Comparison of ENCODE assay signal across 20 cellular contexts in the genomic region with DNA sequence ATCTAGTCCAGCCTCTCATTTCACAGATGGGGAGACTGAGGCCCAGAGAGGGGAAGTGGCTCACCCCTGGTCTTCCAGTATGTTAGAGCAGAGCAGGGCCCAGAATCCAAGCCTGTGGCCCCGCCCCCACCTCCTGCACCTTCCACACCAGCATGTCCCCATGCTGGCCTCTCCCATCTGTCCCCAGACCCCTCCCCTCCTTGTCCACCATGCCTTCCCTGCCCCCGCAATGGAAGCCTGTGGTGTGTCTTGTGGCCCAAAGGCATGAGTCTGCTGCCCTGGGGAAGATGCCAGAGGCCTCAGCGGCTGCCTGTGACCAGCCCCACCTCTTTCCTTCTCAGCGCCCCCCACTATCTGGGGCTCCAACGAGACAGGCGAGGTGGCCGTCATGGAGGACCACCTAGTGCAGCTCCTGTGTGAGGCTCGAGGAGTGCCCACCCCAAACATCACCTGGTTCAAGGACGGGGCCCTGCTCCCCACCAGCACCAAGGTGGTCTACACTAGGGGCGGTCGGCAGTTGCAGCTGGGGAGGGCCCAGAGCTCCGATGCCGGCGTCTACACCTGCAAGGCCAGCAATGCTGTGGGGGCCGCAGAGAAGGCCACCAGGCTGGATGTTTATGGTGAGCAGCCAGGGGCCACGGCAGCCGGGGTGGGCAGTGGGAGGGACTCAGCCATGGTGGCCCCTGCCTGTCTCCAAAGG.
"Had no signal": no experiment of that assay in that cellular context is flagged by ENCODE, and none has a peak within 500 bp of the region (broad histone marks: within the 10 kb centered on the region; RNA-seq: fewer than 3 reads in every experiment).

No MANE protein-coding gene starts in this region.

- ATAC-seq: activated naive CD4-positive, alpha-beta T cell treated with anti-CD3 and anti-CD28 coated beads, Interleukin-2, amount 50 U/mL, for 72 hours; activated T-cell treated with anti-CD3 and anti-CD28 coated beads, Interleukin-2, amount 50 U/mL, for 72 hours; gastrocnemius medialis; left lobe of liver; naive thymus-derived CD8-positive, alpha-beta T cell; stimulated activated naive CD8-positive, alpha-beta T cell treated with anti-CD3 and anti-CD28 coated beads, Interleukin-15, Interleukin-2, amounts not matched to agents 100 U/mL and 50 U/mL, for 24 hours; T-helper 17 cell had no signal

- H3K27ac Mint-ChIP-seq: activated CD4-positive, alpha-beta T cell treated with anti-CD3 and anti-CD28 coated beads, Interleukin-2, amount 10 ng/mL, durations not matched to agents 7 days and 5 days; activated naive CD4-positive, alpha-beta T cell treated with anti-CD3 and anti-CD28 coated beads, Interleukin-2, amount 50 U/mL, for 72 hours; activated T-cell treated with anti-CD3 and anti-CD28 coated beads, Interleukin-2, amount 50 U/mL, for 72 hours; naive thymus-derived CD8-positive, alpha-beta T cell; T-helper 17 cell had no signal

- H3K27me3 Mint-ChIP-seq: activated CD4-positive, alpha-beta T cell treated with anti-CD3 and anti-CD28 coated beads, Interleukin-2, amount 10 ng/mL, durations not matched to agents 7 days and 5 days; T-helper 17 cell; type B pancreatic cell had no signal

- H3K4me1 Mint-ChIP-seq: activated CD4-positive, alpha-beta T cell treated with anti-CD3 and anti-CD28 coated beads, Interleukin-2, amount 10 ng/mL, durations not matched to agents 7 days and 5 days had no signal

- H3K4me3 ChIP-seq: gastrocnemius medialis, sigmoid colon had no signal

- H3K9ac ChIP-seq: parathyroid adenoma had no signal

- H2AFZ ChIP-seq: parathyroid adenoma had no signal

- H3K36me3 ChIP-seq: gastrocnemius medialis, neutrophil had no signal

- H3K9me3 Mint-ChIP-seq: activated CD4-positive, alpha-beta T cell treated with anti-CD3 and anti-CD28 coated beads, Interleukin-2, amount 10 ng/mL, durations not matched to agents 7 days and 5 days; activated naive CD4-positive, alpha-beta T cell treated with anti-CD3 and anti-CD28 coated beads, Interleukin-2, amount 50 U/mL, for 72 hours; activated T-cell treated with anti-CD3 and anti-CD28 coated beads, Interleukin-2, amount 50 U/mL, for 72 hours; naive thymus-derived CD8-positive, alpha-beta T cell; type B pancreatic cell had no signal

- H3K4me1 ChIP-seq: gastrocnemius medialis, parathyroid adenoma had no signal

- H3K79me2 ChIP-seq: parathyroid adenoma had no signal

- DNase-seq: activated CD4-positive, alpha-beta T cell treated with anti-CD3 and anti-CD28 coated beads, Interleukin-2, amount 10 ng/mL, durations not matched to agents 7 days and 5 days; activated CD8-positive, alpha-beta memory T cell treated with anti-CD3 and anti-CD28 coated beads, Interleukin-2, amount 50 U/mL, for 48 hours; activated gamma-delta T cell; activated T-cell treated with anti-CD3 and anti-CD28 coated beads, Interleukin-2, amount 50 U/mL, for 72 hours; central memory CD4-positive, alpha-beta T cell; cortex of kidney; effector CD4-positive, alpha-beta T cell; gastrocnemius medialis; naive thymus-derived CD8-positive, alpha-beta T cell; sigmoid colon; stimulated activated CD4-positive, alpha-beta T cell treated with anti-CD3 and anti-CD28 coated beads, Interleukin-4, amount 100 ng/mL, for 1 hour; stimulated activated naive CD8-positive, alpha-beta T cell treated with anti-CD3 and anti-CD28 coated beads, Interleukin-15, Interleukin-2, amounts not matched to agents 100 U/mL and 50 U/mL, for 24 hours; T-helper 17 cell had no signal

- FAIRE-seq: endothelial cell of umbilical vein, islet of Langerhans had no signal

- H3K36me3 Mint-ChIP-seq: activated naive CD4-positive, alpha-beta T cell treated with anti-CD3 and anti-CD28 coated beads, Interleukin-2, amount 50 U/mL, for 72 hours; naive thymus-derived CD8-positive, alpha-beta T cell; type B pancreatic cell had no signal

- H3K4me3 Mint-ChIP-seq: activated CD4-positive, alpha-beta T cell treated with anti-CD3 and anti-CD28 coated beads, Interleukin-2, amount 10 ng/mL, durations not matched to agents 7 days and 5 days; activated T-cell treated with anti-CD3 and anti-CD28 coated beads, Interleukin-2, amount 50 U/mL, for 72 hours; naive thymus-derived CD8-positive, alpha-beta T cell; T-helper 17 cell; type B pancreatic cell had no signal

- H3K9me3 ChIP-seq: gastrocnemius medialis, neutrophil, sigmoid colon had no signal

- H3K27ac ChIP-seq: gastrocnemius medialis, neutrophil, parathyroid adenoma had no signal

- H3K27me3 ChIP-seq: gastrocnemius medialis, neutrophil, sigmoid colon had no signal
